ENCODE assay signal across 8 cellular contexts in genomic region chr1:26697978-26698849, GRCh38. TPM values are rescaled to one million over a fixed set of nuclear protein-coding genes. Genes with fewer than 3 reads are reported as not detected.
A peak's percentile ranks its signal among the peaks of the same experiment; 100 is the strongest.
DNase-seq lines count a peak whose midpoint lies in the region; ATAC-seq and TF ChIP-seq lines count a peak whose summit lies in the region.

No MANE protein-coding gene starts in this region.

- peak; percentile 91 for DNase-seq in AG08396 (ENCODE audit: low spot score)
- peak; percentile 81 for DNase-seq in GM13977 (ENCODE audit: low spot score)
- DNase-seq in NCI-H187 treated with DMSO at 0.1 percent for 48 hours (lab: John Stamatoyannopoulos, UW), result peak; percentile 79
- peak in 4 of 5 donors; percentile 23 to 81 (median 37) for DNase-seq in T-helper 1 cell
- peak; percentile 10 to 56 for DNase-seq in cerebellar nuclear complex (lab: John Stamatoyannopoulos, UW)
- peak; percentile 83 for DNase-seq in islet precursor cell
- DNase-seq in spleen, result peak; percentile 88

- WGBS in spleen, 5 donors, result 0 to 1% (median 0%) methylated on average over 2 to 8 of the region's 8 CpGs

- H3K4me1 ChIP-seq in spleen, result peaks cover 66 to 76% (median 75%) of the 10 kb centered on the region in 6 donors

- H3K36me3 ChIP-seq in spleen, result no peaks in the 10 kb centered on the region

- TF ChIP-seq CTCF in GM13977 (IDR thresholded peaks at IDR 0.05; ENCODE audit: extremely low read depth, insufficient read depth, missing control alignments) (no peak), spleen (IDR thresholded peaks at IDR 0.05 in 8 of 11, conservative IDR thresholded peaks at IDR 0.05 in 3 of 11) (no peak)

- intact Hi-C loops in spleen (cut with DNase I; ENCODE audit: low total_unique reads), result loop anchor here (5.0 to 10.0 kb wide), 2 partner anchors 47 to 89 kb away; partner anchors contain the start of gene PIGV

- peaks cover 0 to 3% (median 0%) of the 10 kb centered on the region in 7 donors for H3K27me3 ChIP-seq in spleen (replicated peaks in 1 of 7)

- peak in 1 of 3 donors; percentile 12 for TF ChIP-seq POLR2A in spleen (IDR thresholded peaks at IDR 0.05)

- in situ Hi-C loops in GM13977 (cut with MboI; ENCODE audit: low pct_unique_long_range_greater_than_20kb, low sequenced_read_pairs, unreplicated experiment), result no loop called here

- peak overlapping the region; percentile 92 to 99 (median 98) for H3K27ac ChIP-seq in spleen

- H3K9me3 ChIP-seq in spleen, result no peaks in the 10 kb centered on the region

- peak overlapping the region; percentile 80 to 95 (median 88) for H3K4me3 ChIP-seq in spleen

- ATAC-seq in GM21717 (IDR thresholded peaks at IDR 0.05; ENCODE audit: unreplicated experiment), result no peak

RNA-seq across cellular contexts. Expression of gene ARID1A, which starts 2.4 kb away (rescaled TPM):
- 100 to 1,000 TPM in 3 of 7 donors, 10 to 100 TPM in 4; 86.0 to 121 (median 97.4) TPM for total RNA-seq in spleen
- 10 to 100 TPM in 2 of 3 donors, 1 to 10 TPM in 1; 9.8 to 24.2 (median 14.6) TPM for polyA plus RNA-seq in spleen

Comparison
In these comparisons a context has a peak if more than half of its experiments do, and no peak if none do; other contexts are left out.
1. DNase-seq: peak in every context shown above with its lines; median percentile 91 in AG08396; 88 in spleen; 83 in islet precursor cell; 81 in GM13977; 79 in NCI-H187 treated with DMSO at 0.1 percent for 48 hours; 37 in T-helper 1 cell; 33 in cerebellar nuclear complex.